ENCODE assay signal across 8 cellular contexts in genomic region chr14:52729585-52729924, GRCh38. TPM values are rescaled to one million over a fixed set of nuclear protein-coding genes. Genes with fewer than 3 reads are reported as not detected.
A peak's percentile ranks its signal among the peaks of the same experiment; 100 is the strongest.
DNase-seq lines count a peak whose midpoint lies in the region; ATAC-seq and TF ChIP-seq lines count a peak whose summit lies in the region.

No MANE protein-coding gene starts in this region.

- peak overlapping the region; percentile 89 for H3K27ac Mint-ChIP-seq in activated CD8-positive, alpha-beta memory T cell treated with anti-CD3 and anti-CD28 coated beads, Interleukin-2, amount 10 ng/mL, durations not matched to agents 7 days and 5 days

- ATAC-seq in activated CD8-positive, alpha-beta memory T cell treated with anti-CD3 and anti-CD28 coated beads, Interleukin-2, amount 10 ng/mL, durations not matched to agents 7 days and 5 days: no peak
- no peak for ATAC-seq in GM18909 (IDR thresholded peaks at IDR 0.05; ENCODE audit: poor library complexity, unreplicated experiment)
- ATAC-seq in GM19023 (IDR thresholded peaks at IDR 0.05; ENCODE audit: unreplicated experiment): no peak

- TF ChIP-seq CTCF in adrenal gland (IDR thresholded peaks at IDR 0.05) (no peak), thyroid gland (IDR thresholded peaks at IDR 0.05) (no peak)

- DNase-seq in activated CD8-positive, alpha-beta memory T cell treated with anti-CD3 and anti-CD28 coated beads, Interleukin-2, amount 10 ng/mL, durations not matched to agents 7 days and 5 days: no peak
- no peak for DNase-seq in activated CD8-positive, alpha-beta memory T cell treated with anti-CD3 and anti-CD28 coated beads, Interleukin-2, amount 50 U/mL, for 4 hours
- DNase-seq in adrenal gland (no peak), thyroid gland (no peak), NCI-H446 treated with DMSO at 0.1 percent for 48 hours (lab: John Stamatoyannopoulos, UW) (no peak)

- peak overlapping the region in 1 of 4 donors; percentile 76 for H3K4me3 ChIP-seq in adrenal gland
- H3K4me3 ChIP-seq in thyroid gland (replicated peaks in 1 of 3): peak overlapping the region in 2 of 3 donors; percentile 13 to 16

- 1 to 7% (median 1%) methylated on average over 6 to 8 of the region's 8 CpGs for WGBS in adrenal gland, 4 donors
- WGBS in thyroid gland, 2 donors: 2 to 3% methylated on average over 8 of the region's 8 CpGs

- H3K4me1 Mint-ChIP-seq in activated CD8-positive, alpha-beta memory T cell treated with anti-CD3 and anti-CD28 coated beads, Interleukin-2, amount 10 ng/mL, durations not matched to agents 7 days and 5 days: peaks cover 26% of the 10 kb centered on the region

- H3K27me3 Mint-ChIP-seq in activated CD8-positive, alpha-beta memory T cell treated with anti-CD3 and anti-CD28 coated beads, Interleukin-2, amount 10 ng/mL, durations not matched to agents 7 days and 5 days: no peaks in the 10 kb centered on the region

- peak overlapping the region in 4 of 5 donors; percentile 27 to 74 (median 44) for H3K27ac ChIP-seq in adrenal gland
- peak overlapping the region; percentile 68 for H3K27ac ChIP-seq in layer of hippocampus (ENCODE audit: low read depth, low read length)
- H3K27ac ChIP-seq in thyroid gland: peak overlapping the region; percentile 13 to 84 (median 40)

- CTCF ChIA-PET in activated CD8-positive, alpha-beta memory T cell treated with anti-CD3 and anti-CD28 coated beads, Interleukin-2, amount 10 ng/mL, durations not matched to agents 7 days and 5 days (lab: Charles Lee): interaction anchor here (0.7 to 3.5 kb wide), 5 partner anchors 12 to 430 kb away, joined by 3 to 15 read pairs (median 3); partner anchors contain the start of gene ERO1A

- no peaks in the 10 kb centered on the region for H3K9me3 ChIP-seq in adrenal gland (replicated peaks in 1 of 3)
- no peaks in the 10 kb centered on the region for H3K9me3 ChIP-seq in thyroid gland

- peaks cover 0 to 24% of the 10 kb centered on the region in 2 donors for H3K36me3 ChIP-seq in adrenal gland (replicated peaks in 1 of 2)
- peaks cover 0 to 9% of the 10 kb centered on the region in 2 donors for H3K36me3 ChIP-seq in thyroid gland

- H3K4me3 Mint-ChIP-seq in activated CD8-positive, alpha-beta memory T cell treated with anti-CD3 and anti-CD28 coated beads, Interleukin-2, amount 10 ng/mL, durations not matched to agents 7 days and 5 days: peak overlapping the region; percentile 96

- intact Hi-C loops in adrenal gland (cut with DNase I): no loop called here
- intact Hi-C loops in thyroid gland (cut with DNase I): no loop called here

- TF ChIP-seq POLR2A in adrenal gland (IDR thresholded peaks at IDR 0.05): no peak
- no peak for TF ChIP-seq POLR2A in thyroid gland (IDR thresholded peaks at IDR 0.05)

- no peaks in the 10 kb centered on the region for H3K27me3 ChIP-seq in adrenal gland
- no peaks in the 10 kb centered on the region for H3K27me3 ChIP-seq in layer of hippocampus (ENCODE audit: control insufficient read depth, insufficient read depth, low read length)
- H3K27me3 ChIP-seq in thyroid gland: no peaks in the 10 kb centered on the region

- H3K36me3 Mint-ChIP-seq in activated CD8-positive, alpha-beta memory T cell treated with anti-CD3 and anti-CD28 coated beads, Interleukin-2, amount 10 ng/mL, durations not matched to agents 7 days and 5 days: peaks cover 34% of the 10 kb centered on the region

- H3K4me1 ChIP-seq in adrenal gland (replicated peaks in 1 of 2) (peaks cover 4 to 9% of the 10 kb centered on the region in 2 donors), thyroid gland (peaks cover 0 to 8% of the 10 kb centered on the region in 2 donors)

- H3K9me3 Mint-ChIP-seq in activated CD8-positive, alpha-beta memory T cell treated with anti-CD3 and anti-CD28 coated beads, Interleukin-2, amount 10 ng/mL, durations not matched to agents 7 days and 5 days (ENCODE audit: low read depth): no peaks in the 10 kb centered on the region

RNA-seq across cellular contexts. Expression of gene STYX, which starts 0.4 kb away (rescaled TPM):
- 10 to 100 TPM; 18.5 to 20.7 TPM for total RNA-seq in activated CD8-positive, alpha-beta memory T cell treated with anti-CD3 and anti-CD28 coated beads, Interleukin-2, amount 10 ng/mL, durations not matched to agents 7 days and 5 days
- total RNA-seq in adrenal gland (10 to 100 TPM in 1 of 8 donors, 1 to 10 TPM in 7; 3.7 to 13.0 (median 6.8) TPM), thyroid gland (10 to 100 TPM; 13.7 to 17.1 (median 14.8) TPM)
- 1 to 10 TPM; 1.6 to 5.7 (median 2.6) TPM for polyA plus RNA-seq in adrenal gland

RNA-seq across cellular contexts. Expression of gene PSMC6, which starts 22.6 kb away (rescaled TPM):
- total RNA-seq in activated CD8-positive, alpha-beta memory T cell treated with anti-CD3 and anti-CD28 coated beads, Interleukin-2, amount 10 ng/mL, durations not matched to agents 7 days and 5 days: 10 to 100 TPM; 77.3 to 92.4 TPM
- total RNA-seq in adrenal gland (100 to 1,000 TPM in 2 of 8 donors, 10 to 100 TPM in 6; 50.6 to 123 (median 81.1) TPM), thyroid gland (100 to 1,000 TPM in 3 of 4 donors, 10 to 100 TPM in 1; 98.8 to 146 (median 125) TPM)
- 100 to 1,000 TPM in 2 of 3 donors, 10 to 100 TPM in 1; 55.2 to 226 (median 133) TPM for polyA plus RNA-seq in adrenal gland

RNA-seq across cellular contexts. Expression of gene ERO1A, which starts 34.2 kb away (rescaled TPM):
- total RNA-seq in activated CD8-positive, alpha-beta memory T cell treated with anti-CD3 and anti-CD28 coated beads, Interleukin-2, amount 10 ng/mL, durations not matched to agents 7 days and 5 days: 100 to 1,000 TPM; 167 to 183 TPM
- 10 to 100 TPM; 21.5 to 35.2 (median 26.3) TPM for total RNA-seq in adrenal gland
- 10 to 100 TPM in 2 of 3 donors, 1 to 10 TPM in 1; 8.8 to 21.0 (median 11.7) TPM for polyA plus RNA-seq in adrenal gland
- 10 to 100 TPM; 32.2 to 55.9 (median 38.6) TPM for total RNA-seq in thyroid gland
